Comparison of ENCODE assay signal across 8 cellular contexts in the genomic region with DNA sequence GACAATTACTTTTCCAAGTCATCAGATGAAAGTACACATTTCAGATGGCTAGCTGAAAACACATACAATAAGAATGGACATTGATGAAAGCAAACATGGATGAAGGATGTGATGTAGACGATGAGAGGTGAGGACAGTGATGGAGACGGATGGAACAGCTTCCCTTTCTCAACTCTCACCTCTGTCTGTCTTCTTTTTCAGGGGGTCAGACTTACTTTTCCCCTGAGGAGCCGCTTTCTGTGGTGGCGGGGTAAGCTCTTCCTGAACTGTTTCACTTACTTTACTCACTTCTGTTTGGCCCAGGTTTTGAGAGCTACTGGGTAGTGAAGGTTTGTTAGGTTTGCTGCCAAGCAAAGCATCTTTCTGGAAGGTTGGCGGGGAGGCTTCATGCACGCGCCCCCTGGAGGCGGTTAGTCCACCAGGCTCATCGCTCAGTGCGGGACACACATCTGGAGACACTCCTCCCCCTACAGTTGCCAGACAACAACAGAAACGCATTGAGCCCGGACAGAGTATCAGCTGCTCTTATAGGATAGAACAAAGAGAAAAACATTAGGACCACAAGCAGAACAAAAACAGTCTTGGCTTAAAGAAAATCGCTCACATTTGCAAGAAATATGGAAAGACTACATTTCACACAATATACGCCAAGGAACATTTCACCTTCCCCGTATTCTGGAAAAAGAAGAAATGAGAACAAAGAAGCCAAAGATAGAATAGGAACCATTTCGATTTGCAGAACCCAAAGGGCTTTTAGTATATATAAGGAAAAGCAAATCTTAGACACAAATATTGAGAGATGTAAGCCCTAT.
A peak's percentile ranks its signal among the peaks of the same experiment; 100 is the strongest.
DNase-seq lines count a peak whose midpoint lies in the region; ATAC-seq and TF ChIP-seq lines count a peak whose summit lies in the region.

No MANE protein-coding gene starts in this region.

- no peaks in the 10 kb centered on the region for H3K27me3 ChIP-seq in CD4-positive, CD25-positive, alpha-beta regulatory T cell (ENCODE audit: control insufficient read depth, insufficient read depth, low read length)

- H3K4me1 Mint-ChIP-seq in CD4-positive, CD25-positive, alpha-beta regulatory T cell, result peaks cover 0 to 4% (median 2%) of the 10 kb centered on the region in 4 donors
- peaks cover 6 to 7% (median 7%) of the 10 kb centered on the region in 3 donors for H3K4me1 Mint-ChIP-seq in naive B cell

- H3K4me3 Mint-ChIP-seq in CD4-positive, CD25-positive, alpha-beta regulatory T cell, result peak overlapping the region in 1 of 4 donors; percentile 65
- peak overlapping the region in 1 of 8 donors; percentile 48 for H3K4me3 Mint-ChIP-seq in naive B cell

- peaks cover 15% of the 10 kb centered on the region for H3K27me3 Mint-ChIP-seq in CD4-positive, CD25-positive, alpha-beta regulatory T cell
- no peaks in the 10 kb centered on the region for H3K27me3 Mint-ChIP-seq in naive B cell

- peaks cover 0 to 7% (median 0%) of the 10 kb centered on the region in 7 donors for H3K9me3 Mint-ChIP-seq in CD4-positive, CD25-positive, alpha-beta regulatory T cell
- H3K9me3 Mint-ChIP-seq in naive B cell, result peaks cover 0 to 6% (median 0%) of the 10 kb centered on the region in 7 donors

- H3K36me3 ChIP-seq in CD4-positive, CD25-positive, alpha-beta regulatory T cell (ENCODE audit: control insufficient read depth, insufficient read depth, low read length), result no peaks in the 10 kb centered on the region

- no peaks in the 10 kb centered on the region for H3K9me3 ChIP-seq in CD4-positive, CD25-positive, alpha-beta regulatory T cell (ENCODE audit: control insufficient read depth in 2 of 2, low read length in 2 of 2)

- peak; percentile 84 to 88 for ATAC-seq in CD4-positive, CD25-positive, alpha-beta regulatory T cell (ENCODE audit: low read depth in 2 of 2)
- peak; percentile 99 for ATAC-seq in GM19372 (IDR thresholded peaks at IDR 0.05; ENCODE audit: low read depth, unreplicated experiment)
- ATAC-seq in HG03460 (IDR thresholded peaks at IDR 0.05; ENCODE audit: unreplicated experiment), result peak; percentile 93
- ATAC-seq in naive B cell (ENCODE audit: low read depth in 2 of 2), result peak; percentile 99

- no peak overlapping the region for H3K27ac ChIP-seq in CD4-positive, CD25-positive, alpha-beta regulatory T cell (ENCODE audit: insufficient read depth, low read length, poor library complexity, severe bottlenecking)

- peaks cover 16% of the 10 kb centered on the region for H3K36me3 Mint-ChIP-seq in CD4-positive, CD25-positive, alpha-beta regulatory T cell
- H3K36me3 Mint-ChIP-seq in naive B cell, result peaks cover 0 to 13% of the 10 kb centered on the region in 2 donors

- H3K4me3 ChIP-seq in CD4-positive, CD25-positive, alpha-beta regulatory T cell (ENCODE audit: low read depth, low read length), result no peak overlapping the region
- no peak overlapping the region for H3K4me3 ChIP-seq in epithelial cell of proximal tubule (ENCODE audit: low read depth, low read length)

- DNase-seq in CD4-positive, CD25-positive, alpha-beta regulatory T cell, result peak; percentile 50 to 84 (median 61)
- DNase-seq in OCI-M1 (lab: John Stamatoyannopoulos, UW) (peak; percentile 93), activated T-cell treated with anti-CD3 and anti-CD28 coated beads for 24 hours (ENCODE audit: low read depth) (peak; percentile 70), epithelial cell of proximal tubule (ENCODE audit: low read depth) (no peak), naive B cell (peak; percentile 62)
- DNase-seq in stimulated activated CD8-positive, alpha-beta memory T cell treated with anti-CD3 and anti-CD28 coated beads, Interleukin-7, amount 100 ng/mL, for 4 hours (ENCODE audit: low read depth in 2 of 2), result peak; percentile 60

- no peaks in the 10 kb centered on the region for H3K4me1 ChIP-seq in CD4-positive, CD25-positive, alpha-beta regulatory T cell (ENCODE audit: control insufficient read depth, insufficient read depth, low read length, poor library complexity, severe bottlenecking)

- peak overlapping the region in 2 of 3 donors; percentile 6 to 9 for H3K27ac Mint-ChIP-seq in CD4-positive, CD25-positive, alpha-beta regulatory T cell
- no peak overlapping the region for H3K27ac Mint-ChIP-seq in naive B cell

- TF ChIP-seq CTCF in epithelial cell of proximal tubule (conservative IDR thresholded peaks at IDR 0.05; ENCODE audit: low read depth, low read length), result peak; percentile 92

Comparison
In these comparisons a context has a peak if more than half of its experiments do, and no peak if none do; other contexts are left out.
1. H3K27ac Mint-ChIP-seq: peak in CD4-positive, CD25-positive, alpha-beta regulatory T cell (2 of 3); none in naive B cell (0 of 6).
2. Peak in every context shown above with its lines, with median percentiles within 50 percentile points of each other: ATAC-seq.